In the genomic region with DNA sequence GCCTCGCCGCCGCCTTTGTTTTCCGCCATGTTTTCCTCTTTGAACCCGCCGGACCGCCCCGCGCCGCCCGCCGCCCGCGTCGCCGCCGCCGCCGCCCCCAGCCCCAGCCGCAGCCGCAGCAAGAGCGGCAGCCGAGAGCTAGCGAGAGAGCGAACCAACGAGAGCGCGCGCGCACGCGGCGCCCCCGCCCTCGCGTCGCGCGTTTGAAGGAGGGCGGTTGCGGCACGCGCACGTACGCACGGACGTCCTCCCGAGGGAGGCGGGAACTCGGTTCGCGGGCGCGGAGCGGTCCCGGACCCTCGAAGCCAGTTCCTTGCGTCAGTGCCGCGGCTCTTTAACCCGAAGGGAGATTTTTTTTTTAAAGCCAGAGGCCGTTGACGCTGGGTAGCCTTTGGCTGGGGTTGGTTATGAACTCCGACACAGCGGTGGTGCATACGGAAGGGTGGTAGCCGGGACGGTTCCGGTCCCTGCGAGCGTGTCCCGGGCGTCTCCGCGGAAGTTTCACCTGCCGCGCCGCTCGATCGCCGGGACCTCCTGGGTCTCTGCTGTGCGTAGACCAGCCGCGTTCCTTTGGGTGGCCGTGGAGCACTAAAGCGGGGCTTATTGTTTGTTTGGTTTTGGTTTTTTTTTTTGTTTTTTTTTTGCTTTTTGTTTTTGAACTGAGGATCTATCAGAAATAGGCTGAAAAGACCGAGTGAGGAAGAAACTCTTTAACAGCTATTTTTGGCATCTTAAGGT, we compare ENCODE assay signal across 8 cellular contexts. TPM values are rescaled to one million over a fixed set of nuclear protein-coding genes. Genes with fewer than 3 reads are reported as not detected.
DNase-seq lines count a peak whose midpoint lies in the region; ATAC-seq and TF ChIP-seq lines count a peak whose summit lies in the region.

TRIM33 (minus strand) TSS at position 156 of the 738 bp plus-strand sequence; CDS start at position 29, 127 bp downstream.

- no peaks in the 10 kb centered on the region for H3K27me3 Mint-ChIP-seq in IgD-negative memory B cell

- no peaks in the 10 kb centered on the region for H3K36me3 ChIP-seq in mucosa of rectum (ENCODE audit: control insufficient read depth in 2 of 2, insufficient read depth in 2 of 2, low read length in 2 of 2)

- H3K4me3 Mint-ChIP-seq in IgD-negative memory B cell = peak within 1 kb of the TSS; percentile 98 to 100 (median 98)

- peak; percentile 93 for TF ChIP-seq POLR2A in erythroblast (IDR thresholded peaks at IDR 0.05; ENCODE audit: low read length)

- peak; percentile 69 for ATAC-seq in GM21576 (IDR thresholded peaks at IDR 0.05; ENCODE audit: unreplicated experiment)

- peak within 1 kb of the TSS; percentile 98 for H3K27ac ChIP-seq in mucosa of rectum (ENCODE audit: low read depth in 2 of 2, low read length in 2 of 2)

- H3K36me3 Mint-ChIP-seq in IgD-negative memory B cell = no peaks in the 10 kb centered on the region

- peak within 1 kb of the TSS; percentile 92 to 96 for H3K9ac ChIP-seq in mucosa of rectum (ENCODE audit: low read depth in 1 of 2, low read length in 2 of 2)

- H3K4me3 ChIP-seq in mucosa of rectum (ENCODE audit: low read length in 2 of 2) = peak within 1 kb of the TSS; percentile 88 to 95

- no peaks in the 10 kb centered on the region for H3K9me3 ChIP-seq in mucosa of rectum (ENCODE audit: control insufficient read depth in 2 of 2, low read length in 2 of 2)

- peak within 1 kb of the TSS; percentile 100 for H3K27ac Mint-ChIP-seq in IgD-negative memory B cell

- H3K27me3 ChIP-seq in mucosa of rectum (ENCODE audit: control insufficient read depth in 2 of 2, insufficient read depth in 2 of 2, low read length in 2 of 2) = no peaks in the 10 kb centered on the region

- H3K4me1 ChIP-seq in mucosa of rectum (ENCODE audit: control insufficient read depth in 2 of 2, insufficient read depth in 2 of 2, low read length in 2 of 2) = peaks cover 18 to 24% of the 10 kb centered on the region in 2 donors

- no peaks in the 10 kb centered on the region for H3K9me3 Mint-ChIP-seq in IgD-negative memory B cell

- peaks cover 33 to 41% (median 36%) of the 10 kb centered on the region in 3 donors for H3K4me1 Mint-ChIP-seq in IgD-negative memory B cell

- DNase-seq in DMS153 (lab: John Stamatoyannopoulos, UW) = peak; percentile 82
- peak; percentile 96 for DNase-seq in OCI-M1 (lab: John Stamatoyannopoulos, UW)
- peak; percentile 95 for DNase-seq in activated T-cell treated with anti-CD3 and anti-CD28 coated beads, Interleukin-2, amount 50 U/mL, for 1 hour
- peak; percentile 96 to 97 for DNase-seq in erythroblast (lab: John Stamatoyannopoulos, UW)
- DNase-seq in stimulated activated CD8-positive, alpha-beta memory T cell treated with anti-CD3 and anti-CD28 coated beads, Interleukin-4, amount 100 ng/mL, for 4 hours (ENCODE audit: low read depth in 2 of 2, low spot score in 1 of 2) = peak; percentile 74 to 85

RNA-seq across cellular contexts. Expression of gene TRIM33, which starts in this region (rescaled TPM):
- polyA plus RNA-seq in IgD-negative memory B cell = 28.0 TPM

Comparison
In these comparisons a context has a peak if more than half of its experiments do, and no peak if none do; other contexts are left out.
1. Peak in every context shown above with its lines: DNase-seq, ATAC-seq, H3K4me3 ChIP-seq and H3K27ac ChIP-seq.